8 cellular contexts compared by ENCODE assay signal in genomic region chr7:36784991-36785940, GRCh38.
DNase-seq lines count a peak whose midpoint lies in the region; ATAC-seq and TF ChIP-seq lines count a peak whose summit lies in the region.

No MANE protein-coding gene starts in this region.

- no peak overlapping the region for H3K4me3 ChIP-seq in fibroblast of pulmonary artery (replicated peaks; ENCODE audit: low read depth, low read length)

- peak; percentile 99 for ATAC-seq in GM19467 (IDR thresholded peaks at IDR 0.05; ENCODE audit: unreplicated experiment)
- ATAC-seq in HG03521 (IDR thresholded peaks at IDR 0.05; ENCODE audit: unreplicated experiment), result peak; percentile 91

- H3K27me3 Mint-ChIP-seq in activated CD4-positive, alpha-beta memory T cell treated with anti-CD3 and anti-CD28 coated beads for 36 hours, result no peaks in the 10 kb centered on the region

- DNase-seq in Ammon's horn (ENCODE audit: low spot score) (peak; percentile 80), fibroblast of pulmonary artery (ENCODE audit: low read depth) (peak; percentile 28), NCI-H1105 (lab: John Stamatoyannopoulos, UW) (no peak), T1000 (lab: John Stamatoyannopoulos, UW) (no peak)
- DNase-seq in activated CD4-positive, alpha-beta memory T cell treated with anti-CD3 and anti-CD28 coated beads for 36 hours, result peak; percentile 68
- peak; percentile 21 to 26 for DNase-seq in stimulated activated CD4-positive, alpha-beta T cell treated with anti-CD3 and anti-CD28 coated beads, Interleukin-2, amount 100 ng/mL, for 48 hours

- no peaks in the 10 kb centered on the region for H3K36me3 Mint-ChIP-seq in activated CD4-positive, alpha-beta memory T cell treated with anti-CD3 and anti-CD28 coated beads for 36 hours

- POLR2A ChIA-PET in activated CD4-positive, alpha-beta memory T cell treated with anti-CD3 and anti-CD28 coated beads for 36 hours (lab: Charles Lee), result no interaction called here

- peaks cover 2% of the 10 kb centered on the region for H3K9me3 Mint-ChIP-seq in activated CD4-positive, alpha-beta memory T cell treated with anti-CD3 and anti-CD28 coated beads for 36 hours

- H3K4me3 Mint-ChIP-seq in activated CD4-positive, alpha-beta memory T cell treated with anti-CD3 and anti-CD28 coated beads for 36 hours, result peak overlapping the region; percentile 4

- H3K4me1 Mint-ChIP-seq in activated CD4-positive, alpha-beta memory T cell treated with anti-CD3 and anti-CD28 coated beads for 36 hours (ENCODE audit: low read depth), result peaks cover 75% of the 10 kb centered on the region

- TF ChIP-seq CTCF in fibroblast of pulmonary artery (IDR thresholded peaks at IDR 0.05; ENCODE audit: low read length, missing control alignments), result no peak

- H3K27ac Mint-ChIP-seq in activated CD4-positive, alpha-beta memory T cell treated with anti-CD3 and anti-CD28 coated beads for 36 hours, result peak overlapping the region; percentile 47

- CTCF ChIA-PET in activated CD4-positive, alpha-beta memory T cell treated with anti-CD3 and anti-CD28 coated beads for 36 hours (lab: Charles Lee), result interaction anchor here (0.5 kb wide), 1 partner anchor 74 kb away, joined by 3 read pairs; no protein-coding TSS in a partner anchor

- intact Hi-C loops in activated CD4-positive, alpha-beta memory T cell treated with anti-CD3 and anti-CD28 coated beads for 36 hours (cut with micrococcal nuclease), result loop anchor here (2.0 kb wide), 2 partner anchors 60 to 106 kb away; partner anchors contain the start of gene AOAH

Comparison
In these comparisons a context has a peak if more than half of its experiments do, and no peak if none do; other contexts are left out.
1. DNase-seq: peak in Ammon's horn (single experiment), activated CD4-positive, alpha-beta memory T cell treated with anti-CD3 and anti-CD28 coated beads for 36 hours (single experiment), fibroblast of pulmonary artery (single experiment) and stimulated activated CD4-positive, alpha-beta T cell treated with anti-CD3 and anti-CD28 coated beads, Interleukin-2, amount 100 ng/mL, for 48 hours (2 of 2); none in NCI-H1105 (single experiment) and T1000 (single experiment).